Comparison of ENCODE assay signal across 11 cellular contexts in the genomic region with DNA sequence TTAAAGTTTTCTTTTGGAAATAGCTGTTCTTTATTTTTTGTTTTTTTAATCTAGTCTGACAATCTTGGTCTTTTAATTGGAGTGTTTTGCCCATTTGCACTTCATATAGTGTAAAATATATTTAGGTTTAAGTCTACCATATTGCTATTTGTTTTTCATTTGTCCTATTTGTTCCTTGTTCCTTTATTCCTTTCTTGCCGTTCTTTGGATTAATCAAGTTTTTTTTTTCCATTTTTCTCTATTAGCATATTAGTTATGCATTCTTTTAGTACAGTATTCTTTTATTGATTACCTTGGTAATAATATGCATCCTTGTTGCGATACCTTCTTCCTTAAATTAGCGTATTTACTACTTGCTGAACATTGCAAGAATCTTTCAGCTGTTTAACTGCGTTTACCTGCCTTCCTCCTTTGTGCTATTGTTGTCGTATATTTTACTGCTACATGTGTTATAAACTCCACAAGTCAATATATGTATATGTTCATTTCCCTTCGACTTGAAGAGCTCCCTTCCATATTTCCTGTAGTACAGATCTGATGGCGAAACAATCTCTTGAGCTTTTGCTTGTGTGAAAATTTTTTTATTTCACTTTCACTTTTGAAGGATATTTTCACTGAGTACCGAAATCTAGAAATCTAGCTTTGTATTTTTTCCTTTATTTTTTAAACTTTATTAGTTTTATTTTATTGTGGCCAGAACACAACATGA. TPM values are rescaled to one million over a fixed set of nuclear protein-coding genes. Genes with fewer than 3 reads are reported as not detected.
DNase-seq lines count a peak whose midpoint lies in the region; ATAC-seq and TF ChIP-seq lines count a peak whose summit lies in the region.
"Had no signal": no experiment of that assay in that cellular context is flagged by ENCODE, and none has a peak within 500 bp of the region (broad histone marks: within the 10 kb centered on the region; RNA-seq: fewer than 3 reads in every experiment).

No MANE protein-coding gene starts in this region.

- H3K27me3 ChIP-seq in BLaER1 (no peaks in the 10 kb centered on the region), lower lobe of right lung (ENCODE audit: low read depth) (no peaks in the 10 kb centered on the region)
- H3K27me3 ChIP-seq: SJCRH30 had no signal

- POLR2A ChIA-PET in activated CD8-positive, alpha-beta T cell treated with anti-CD3 and anti-CD28 coated beads, Interleukin-2, amount 10 ng/mL, durations not matched to agents 7 days and 5 days (lab: Charles Lee) = interaction anchor here (0.5 to 1.6 kb wide), 9 partner anchors 17 to 469 kb away, joined by 3 to 14 read pairs (median 3); partner anchors contain the start of genes CTBP1 and MAEA

- no peak overlapping the region for H3K9ac ChIP-seq in BLaER1

- peaks cover 71% of the 10 kb centered on the region for H3K4me1 ChIP-seq in BLaER1
- H3K4me1 ChIP-seq in lower lobe of right lung = peaks cover 5% of the 10 kb centered on the region
- H3K4me1 ChIP-seq: prostate gland, SJCRH30 had no signal

- H3K4me2 ChIP-seq in BLaER1 = peak overlapping the region; percentile 54

- CTCF ChIA-PET in activated CD8-positive, alpha-beta T cell treated with anti-CD3 and anti-CD28 coated beads, Interleukin-2, amount 10 ng/mL, durations not matched to agents 7 days and 5 days (lab: Charles Lee) = interaction anchor here (0.6 to 3.0 kb wide), 17 partner anchors 8 to 219 kb away, joined by 3 to 24 read pairs (median 4); partner anchors contain the start of gene UVSSA

- H3K27me3 Mint-ChIP-seq in IgD-negative memory B cell = peaks cover 23% of the 10 kb centered on the region
- peaks cover 12% of the 10 kb centered on the region for H3K27me3 Mint-ChIP-seq in activated CD8-positive, alpha-beta T cell treated with anti-CD3 and anti-CD28 coated beads, Interleukin-2, amount 10 ng/mL, durations not matched to agents 7 days and 5 days (ENCODE audit: low read depth)

- intact Hi-C loops in lower lobe of right lung (cut with DNase I) = no loop called here

- peak overlapping the region; percentile 36; the same call in 1 of the 2 replicates for H3K4me3 ChIP-seq in BLaER1
- H3K4me3 ChIP-seq in lower lobe of right lung = peak overlapping the region; percentile 35
- H3K4me3 ChIP-seq: prostate gland, SJCRH30 had no signal

- no peaks in the 10 kb centered on the region for H4K20me1 ChIP-seq in BLaER1

- no peak for TF ChIP-seq CTCF in lower lobe of right lung (IDR thresholded peaks at IDR 0.05)

- H3K4me3 Mint-ChIP-seq in IgD-negative memory B cell = peak overlapping the region; percentile 59 to 89 (median 82)
- H3K4me3 Mint-ChIP-seq in activated CD8-positive, alpha-beta T cell treated with anti-CD3 and anti-CD28 coated beads, Interleukin-2, amount 10 ng/mL, durations not matched to agents 7 days and 5 days = peak overlapping the region; percentile 68

- no peak for DNase-seq in activated CD8-positive, alpha-beta T cell treated with anti-CD3 and anti-CD28 coated beads, Interleukin-2, amount 10 ng/mL, durations not matched to agents 7 days and 5 days
- no peak for DNase-seq in lower lobe of right lung
- no peak for DNase-seq in caudate nucleus (lab: John Stamatoyannopoulos, UW)
- DNase-seq: DMS 273 treated with DMSO at 0.1 percent for 48 hours, SJCRH30 had no signal

- no peaks in the 10 kb centered on the region for H3K36me3 Mint-ChIP-seq in IgD-negative memory B cell
- peaks cover 5% of the 10 kb centered on the region for H3K36me3 Mint-ChIP-seq in activated CD8-positive, alpha-beta T cell treated with anti-CD3 and anti-CD28 coated beads, Interleukin-2, amount 10 ng/mL, durations not matched to agents 7 days and 5 days (ENCODE audit: low read depth)

- H3K4me1 Mint-ChIP-seq in IgD-negative memory B cell = peaks cover 19 to 43% (median 31%) of the 10 kb centered on the region in 3 donors
- H3K4me1 Mint-ChIP-seq in activated CD8-positive, alpha-beta T cell treated with anti-CD3 and anti-CD28 coated beads, Interleukin-2, amount 10 ng/mL, durations not matched to agents 7 days and 5 days (ENCODE audit: low read depth) = peaks cover 23% of the 10 kb centered on the region

- peak overlapping the region in 1 of 3 donors; percentile 5 for H3K27ac Mint-ChIP-seq in IgD-negative memory B cell
- H3K27ac Mint-ChIP-seq in activated CD8-positive, alpha-beta T cell treated with anti-CD3 and anti-CD28 coated beads, Interleukin-2, amount 10 ng/mL, durations not matched to agents 7 days and 5 days = peak overlapping the region; percentile 78

- peaks cover 21% of the 10 kb centered on the region for H3K9me3 ChIP-seq in BLaER1
- H3K9me3 ChIP-seq in lower lobe of right lung = no peaks in the 10 kb centered on the region
- H3K9me3 ChIP-seq: prostate gland, SJCRH30 had no signal

- H3K9me3 Mint-ChIP-seq in IgD-negative memory B cell = peaks cover 0 to 2% (median 0%) of the 10 kb centered on the region in 3 donors
- H3K9me3 Mint-ChIP-seq in activated CD8-positive, alpha-beta T cell treated with anti-CD3 and anti-CD28 coated beads, Interleukin-2, amount 10 ng/mL, durations not matched to agents 7 days and 5 days (ENCODE audit: insufficient read depth) = no peaks in the 10 kb centered on the region

- no peak overlapping the region for H3K27ac ChIP-seq in BLaER1
- peak overlapping the region; percentile 27 for H3K27ac ChIP-seq in lower lobe of right lung
- no peak overlapping the region for H3K27ac ChIP-seq in caudate nucleus (ENCODE audit: low read depth, low read length)
- H3K27ac ChIP-seq: prostate gland, SJCRH30 had no signal

- peak; percentile 64 for ATAC-seq in activated CD8-positive, alpha-beta T cell treated with anti-CD3 and anti-CD28 coated beads, Interleukin-2, amount 10 ng/mL, durations not matched to agents 7 days and 5 days
- ATAC-seq in lower lobe of right lung (peak in 1 of 2 donors; percentile 57), GM18498 (IDR thresholded peaks at IDR 0.05; ENCODE audit: unreplicated experiment) (no peak), HG02970 (IDR thresholded peaks at IDR 0.05; ENCODE audit: low FRiP score, unreplicated experiment) (no peak), GM18858 (IDR thresholded peaks at IDR 0.05; ENCODE audit: unreplicated experiment) (no peak)

- no peaks in the 10 kb centered on the region for H3K36me3 ChIP-seq in BLaER1
- no peaks in the 10 kb centered on the region for H3K36me3 ChIP-seq in lower lobe of right lung
- H3K36me3 ChIP-seq: prostate gland, SJCRH30 had no signal

RNA-seq across cellular contexts. Expression of gene RNF212, which starts 23.9 kb away (rescaled TPM):
- 0.68 TPM for polyA plus RNA-seq in IgD-negative memory B cell
- 1 to 10 TPM; 2.0 to 2.7 TPM for total RNA-seq in activated CD8-positive, alpha-beta T cell treated with anti-CD3 and anti-CD28 coated beads, Interleukin-2, amount 10 ng/mL, durations not matched to agents 7 days and 5 days
- total RNA-seq in lower lobe of right lung = 6.8 TPM
- total RNA-seq: SJCRH30 had no signal

RNA-seq across cellular contexts. Expression of gene SPON2, which starts 35.2 kb away (rescaled TPM):
- polyA plus RNA-seq in IgD-negative memory B cell = 8.6 TPM
- 10 to 100 TPM; 14.7 to 14.9 TPM for total RNA-seq in activated CD8-positive, alpha-beta T cell treated with anti-CD3 and anti-CD28 coated beads, Interleukin-2, amount 10 ng/mL, durations not matched to agents 7 days and 5 days
- total RNA-seq in lower lobe of right lung = 32.0 TPM
